In the genomic region with DNA sequence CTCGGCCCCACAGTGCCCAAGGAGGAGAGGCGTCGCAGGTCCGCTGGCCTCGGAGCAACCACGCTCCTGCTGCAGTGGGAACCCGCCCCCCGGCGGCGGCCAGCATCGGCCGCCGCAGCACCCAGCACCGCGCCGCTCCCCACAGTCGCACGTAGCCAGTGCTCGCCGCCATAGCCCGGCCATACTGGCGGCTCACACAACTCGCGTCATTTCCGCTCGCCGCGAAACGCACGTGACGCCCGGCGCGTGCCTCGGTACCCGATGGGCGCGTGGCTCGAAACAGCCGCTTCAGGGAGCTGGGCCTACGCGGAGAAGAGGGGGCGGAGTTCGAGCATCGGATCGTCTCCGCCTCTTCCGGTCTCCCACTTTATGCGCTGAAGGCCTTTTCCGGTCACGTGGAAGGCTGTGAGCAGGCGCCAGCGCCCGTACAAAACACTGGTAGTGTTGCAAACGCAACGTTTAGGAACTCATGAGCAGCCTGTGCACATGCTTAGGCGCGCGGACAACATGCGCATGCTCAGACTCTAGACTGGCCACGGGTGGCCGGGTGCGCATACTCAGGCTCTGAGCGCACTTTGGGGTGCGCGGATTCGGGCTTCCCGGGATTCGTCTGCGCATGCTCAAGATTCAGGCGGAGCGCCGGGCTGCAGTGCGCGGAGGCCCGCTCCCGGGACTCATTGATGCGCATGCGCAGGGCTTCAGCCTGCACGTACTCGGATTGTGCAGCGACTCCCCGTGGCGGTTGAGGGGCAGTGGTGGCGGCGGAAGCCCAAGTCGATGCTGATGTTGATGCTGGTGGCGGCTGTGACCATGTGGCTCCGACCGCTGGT, we compare ENCODE assay signal across 8 cellular contexts. TPM values are rescaled to one million over a fixed set of nuclear protein-coding genes. Genes with fewer than 3 reads are reported as not detected.
DNase-seq lines count a peak whose midpoint lies in the region; ATAC-seq and FAIRE-seq lines count a peak whose summit lies in the region.

A gene with protein sequence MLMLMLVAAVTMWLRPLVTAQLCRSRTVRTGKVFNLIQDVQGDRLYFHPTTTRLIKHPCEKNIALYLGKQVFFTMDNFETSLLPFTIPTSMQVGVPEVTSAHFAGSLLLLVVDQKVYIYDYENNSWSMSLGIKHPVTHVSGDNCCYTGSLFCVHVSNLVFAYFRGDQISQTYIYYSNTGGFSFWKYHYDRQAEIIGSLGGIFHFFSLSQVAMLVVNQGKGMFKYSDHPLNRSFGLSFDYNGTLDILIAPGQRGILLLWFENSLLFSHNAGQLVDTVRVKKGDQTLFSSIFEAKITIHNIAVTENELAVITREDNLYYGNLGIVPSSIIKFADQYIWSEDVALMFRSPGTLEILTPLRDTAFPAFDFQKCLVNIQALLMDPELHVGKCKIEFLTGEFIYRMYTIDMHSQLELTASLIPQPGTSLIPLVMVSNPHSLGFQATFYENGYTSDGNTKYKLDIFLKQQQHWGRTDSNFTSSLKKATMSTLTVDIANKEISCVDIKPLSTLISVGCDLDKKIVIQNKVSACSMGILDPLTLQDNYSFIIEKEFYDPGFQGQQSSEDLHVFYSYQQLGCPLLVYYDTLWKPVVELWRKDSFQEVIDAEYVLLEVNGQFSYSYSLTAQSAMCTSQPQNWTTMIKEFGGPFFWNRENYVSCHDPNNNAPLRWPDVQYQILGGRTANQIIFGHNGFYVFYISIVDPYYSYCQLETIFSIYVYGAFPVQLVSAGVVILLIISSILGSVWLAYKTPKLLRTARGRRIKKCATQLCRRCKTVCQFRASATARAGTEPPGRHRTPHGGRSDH (plus strand): TSS at position 677 of the 830 bp plus-strand sequence. CDS start 101 bp downstream, at position 778.
A gene with protein sequence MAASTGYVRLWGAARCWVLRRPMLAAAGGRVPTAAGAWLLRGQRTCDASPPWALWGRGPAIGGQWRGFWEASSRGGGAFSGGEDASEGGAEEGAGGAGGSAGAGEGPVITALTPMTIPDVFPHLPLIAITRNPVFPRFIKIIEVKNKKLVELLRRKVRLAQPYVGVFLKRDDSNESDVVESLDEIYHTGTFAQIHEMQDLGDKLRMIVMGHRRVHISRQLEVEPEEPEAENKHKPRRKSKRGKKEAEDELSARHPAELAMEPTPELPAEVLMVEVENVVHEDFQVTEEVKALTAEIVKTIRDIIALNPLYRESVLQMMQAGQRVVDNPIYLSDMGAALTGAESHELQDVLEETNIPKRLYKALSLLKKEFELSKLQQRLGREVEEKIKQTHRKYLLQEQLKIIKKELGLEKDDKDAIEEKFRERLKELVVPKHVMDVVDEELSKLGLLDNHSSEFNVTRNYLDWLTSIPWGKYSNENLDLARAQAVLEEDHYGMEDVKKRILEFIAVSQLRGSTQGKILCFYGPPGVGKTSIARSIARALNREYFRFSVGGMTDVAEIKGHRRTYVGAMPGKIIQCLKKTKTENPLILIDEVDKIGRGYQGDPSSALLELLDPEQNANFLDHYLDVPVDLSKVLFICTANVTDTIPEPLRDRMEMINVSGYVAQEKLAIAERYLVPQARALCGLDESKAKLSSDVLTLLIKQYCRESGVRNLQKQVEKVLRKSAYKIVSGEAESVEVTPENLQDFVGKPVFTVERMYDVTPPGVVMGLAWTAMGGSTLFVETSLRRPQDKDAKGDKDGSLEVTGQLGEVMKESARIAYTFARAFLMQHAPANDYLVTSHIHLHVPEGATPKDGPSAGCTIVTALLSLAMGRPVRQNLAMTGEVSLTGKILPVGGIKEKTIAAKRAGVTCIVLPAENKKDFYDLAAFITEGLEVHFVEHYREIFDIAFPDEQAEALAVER (minus strand): TSS at position 186 of the 830 bp plus-strand sequence. CDS start 14 bp downstream, at position 172.

- H4K20me1 ChIP-seq in Karpas-422 (ENCODE audit: insufficient read depth, low read depth, low read length): peaks cover 13% of the 10 kb centered on the region

- peak; percentile 84 for ATAC-seq in GM21825 (IDR thresholded peaks at IDR 0.05; ENCODE audit: unreplicated experiment)
- peak; percentile 86 for ATAC-seq in naive B cell (ENCODE audit: low read depth in 2 of 2)
- peak; percentile 96 for ATAC-seq in stimulated activated memory B cell treated with anti-CD40 and anti-IgM and Interleukin-4, amounts not matched to agents 10 μg/mL and 1 μg/mL and 100 μg/mL, for 72 hours

- no peaks in the 10 kb centered on the region for H3K36me3 Mint-ChIP-seq in naive B cell
- no peaks in the 10 kb centered on the region for H3K36me3 Mint-ChIP-seq in stimulated activated memory B cell treated with anti-CD40 and anti-IgM and Interleukin-4, amounts not matched to agents 10 μg/mL and 1 μg/mL and 100 μg/mL, for 72 hours

- peak within 1 kb of the TSS; percentile 78; the same call in 1 of the 2 replicates for H2AFZ ChIP-seq in Karpas-422 (ENCODE audit: low read length)

- H3K27ac Mint-ChIP-seq in naive B cell: peak within 1 kb of the TSS; percentile 92 to 98 (median 98)
- peak within 1 kb of the TSS; percentile 97 for H3K27ac Mint-ChIP-seq in stimulated activated memory B cell treated with anti-CD40 and anti-IgM and Interleukin-4, amounts not matched to agents 10 μg/mL and 1 μg/mL and 100 μg/mL, for 72 hours

- H3K4me1 Mint-ChIP-seq in naive B cell: peaks cover 10 to 29% (median 21%) of the 10 kb centered on the region in 3 donors
- peaks cover 24% of the 10 kb centered on the region for H3K4me1 Mint-ChIP-seq in stimulated activated memory B cell treated with anti-CD40 and anti-IgM and Interleukin-4, amounts not matched to agents 10 μg/mL and 1 μg/mL and 100 μg/mL, for 72 hours

- H3K4me1 ChIP-seq in Karpas-422 (ENCODE audit: low read length): peaks cover 22% of the 10 kb centered on the region

- H3K9ac ChIP-seq in Karpas-422 (ENCODE audit: low read length): peak within 1 kb of the TSS; percentile 82

- peaks cover 44% of the 10 kb centered on the region for H3K79me2 ChIP-seq in Karpas-422 (ENCODE audit: low read length)

- H3K9me2 ChIP-seq in Karpas-422 (replicated peaks; ENCODE audit: insufficient read depth, low read length): no peaks in the 10 kb centered on the region

- peak within 1 kb of the TSS; percentile 85 to 98 (median 95) for H3K4me3 Mint-ChIP-seq in naive B cell
- H3K4me3 Mint-ChIP-seq in stimulated activated memory B cell treated with anti-CD40 and anti-IgM and Interleukin-4, amounts not matched to agents 10 μg/mL and 1 μg/mL and 100 μg/mL, for 72 hours: peak within 1 kb of the TSS; percentile 94

- peak; percentile 86 for FAIRE-seq in RCC 7860 (lab: Jason Lieb, UNC)

- H3K27me3 Mint-ChIP-seq in naive B cell: peaks cover 0 to 5% (median 0%) of the 10 kb centered on the region in 3 donors
- H3K27me3 Mint-ChIP-seq in stimulated activated memory B cell treated with anti-CD40 and anti-IgM and Interleukin-4, amounts not matched to agents 10 μg/mL and 1 μg/mL and 100 μg/mL, for 72 hours: no peaks in the 10 kb centered on the region

- DNase-seq in EH (ENCODE audit: low read depth): peak; percentile 99
- peak; percentile 100 for DNase-seq in Karpas-422
- peak; percentile 97 for DNase-seq in RCC 7860 (ENCODE audit: low spot score)
- peak; percentile 92 to 98 for DNase-seq in activated T-helper 1 cell treated with anti-CD3 and anti-CD28 coated beads, Interleukin-2, amount 50 U/mL, for 16 hours (ENCODE audit: low read depth in 1 of 2, low spot score in 1 of 2)
- peak; percentile 99 for DNase-seq in fibroblast of gingiva (ENCODE audit: low read depth)
- peak; percentile 99 for DNase-seq in naive B cell

- no peaks in the 10 kb centered on the region for H3K27me3 ChIP-seq in Karpas-422 (ENCODE audit: low read length)

- no peaks in the 10 kb centered on the region for H3K9me3 Mint-ChIP-seq in naive B cell
- H3K9me3 Mint-ChIP-seq in stimulated activated memory B cell treated with anti-CD40 and anti-IgM and Interleukin-4, amounts not matched to agents 10 μg/mL and 1 μg/mL and 100 μg/mL, for 72 hours: no peaks in the 10 kb centered on the region

- H3K9me3 ChIP-seq in Karpas-422 (ENCODE audit: low read length): no peaks in the 10 kb centered on the region

- H3K27ac ChIP-seq in Karpas-422 (ENCODE audit: low read length): peak within 1 kb of the TSS; percentile 77; the same call in 1 of the 2 replicates

- peak within 1 kb of the TSS; percentile 98 for H3K4me2 ChIP-seq in Karpas-422 (ENCODE audit: low read depth, low read length, poor library complexity, severe bottlenecking)

- H3K4me3 ChIP-seq in Karpas-422 (ENCODE audit: low read length): peak within 1 kb of the TSS; percentile 82

- H3K36me3 ChIP-seq in Karpas-422 (ENCODE audit: insufficient read depth, low read length): peaks cover 9% of the 10 kb centered on the region; the same call in 1 of the 2 replicates

RNA-seq across cellular contexts. Expression of the first gene that starts in this region (rescaled TPM):
- not detected in 2 replicates for total RNA-seq in Karpas-422 (2014; rRNA removed; shearing (Covaris generic); ENCODE audit: low replicate concordance)
- not detected for polyA plus RNA-seq in naive B cell (ENCODE audit: low read depth in 6 of 6)

RNA-seq across cellular contexts. Expression of the second gene that starts in this region (rescaled TPM):
- total RNA-seq in Karpas-422 (2014; rRNA removed; shearing (Covaris generic); ENCODE audit: low replicate concordance): 65.7 and 165 TPM in 2 replicates
- polyA plus RNA-seq in naive B cell (ENCODE audit: low read depth in 6 of 6): 10 to 100 TPM; 16.7 to 40.6 (median 21.7) TPM

Comparison
In these comparisons a context has a peak if more than half of its experiments do, and no peak if none do; other contexts are left out.
1. Peak in every context shown above with its lines: DNase-seq, ATAC-seq, H3K4me3 ChIP-seq and H3K27ac ChIP-seq.